ENCODE assay signal across 9 cellular contexts in genomic region chrX:42714981-42715688, GRCh38.
A peak's percentile ranks its signal among the peaks of the same experiment; 100 is the strongest.
DNase-seq lines count a peak whose midpoint lies in the region; ATAC-seq, FAIRE-seq and TF ChIP-seq lines count a peak whose summit lies in the region.
"Had no signal": no experiment of that assay in that cellular context is flagged by ENCODE, and none has a peak within 500 bp of the region (broad histone marks: within the 10 kb centered on the region; RNA-seq: fewer than 3 reads in every experiment).

No MANE protein-coding gene starts in this region.

- no peaks in the 10 kb centered on the region for H3K9me3 ChIP-seq in H1 (ENCODE audit: insufficient read depth in 2 of 2, low read depth in 1 of 2, low read length in 1 of 2)

- H2BK12ac ChIP-seq in H1 (ENCODE audit: low read depth, low read length): no peak overlapping the region

- H3K18ac ChIP-seq in H1 (ENCODE audit: extremely low read depth, low read length): no peak overlapping the region

- H2AK5ac ChIP-seq in H1 (ENCODE audit: low read depth, low read length): no peak overlapping the region

- H3K4ac ChIP-seq in H1 (replicated peaks; ENCODE audit: insufficient read length, low read depth, low read length): no peak overlapping the region

- no peak overlapping the region for H4K8ac ChIP-seq in H1 (ENCODE audit: extremely low read depth, insufficient read depth, low read length)

- no peak overlapping the region for H2BK5ac ChIP-seq in H1 (ENCODE audit: low read depth, low read length)

- no peak for TF ChIP-seq POLR2A in H1 (IDR thresholded peaks at IDR 0.05; ENCODE audit: control extremely low read depth in 1 of 2, low read depth in 2 of 2, low read length in 2 of 2)

- H3K27ac ChIP-seq in H1 (ENCODE audit: low read depth, low read length) (no peak overlapping the region), substantia nigra (ENCODE audit: low read depth, low read length, poor library complexity, severe bottlenecking) (peak overlapping the region; percentile 43)
- H3K27ac ChIP-seq: PC-9 had no signal

- no peak overlapping the region for H4K91ac ChIP-seq in H1 (replicated peaks; ENCODE audit: insufficient read length, low read length)

- no peaks in the 10 kb centered on the region for H3K27me3 Mint-ChIP-seq in activated CD4-positive, alpha-beta T cell treated with anti-CD3 and anti-CD28 coated beads, Interleukin-2, amount 10 ng/mL, durations not matched to agents 7 days and 5 days

- no peaks in the 10 kb centered on the region for H3K36me3 ChIP-seq in H1 (ENCODE audit: control insufficient read depth in 2 of 4, insufficient read depth in 4 of 4, low read length in 3 of 4)

- no peak overlapping the region for H4K5ac ChIP-seq in H1 (ENCODE audit: insufficient read length, low read depth, low read length)

- peaks cover 2% of the 10 kb centered on the region for H3K9me3 Mint-ChIP-seq in activated CD4-positive, alpha-beta T cell treated with anti-CD3 and anti-CD28 coated beads, Interleukin-2, amount 10 ng/mL, durations not matched to agents 7 days and 5 days

- no peaks in the 10 kb centered on the region for H3K23me2 ChIP-seq in H1 (ENCODE audit: low read depth, low read length)

- TF ChIP-seq EP300 in H1 (IDR thresholded peaks at IDR 0.05; ENCODE audit: borderline replicate concordance in 1 of 2, low read depth in 2 of 2, low read length in 2 of 2): no peak

- CTCF ChIA-PET in activated CD4-positive, alpha-beta T cell treated with anti-CD3 and anti-CD28 coated beads, Interleukin-2, amount 10 ng/mL, durations not matched to agents 7 days and 5 days (lab: Charles Lee): interaction anchor here (0.8 to 1.8 kb wide), 3 partner anchors 11 to 21 kb away, joined by 3 to 6 read pairs (median 3); no protein-coding TSS in a partner anchor
- CTCF ChIA-PET in H1 (lab: Charles Lee; ENCODE audit: partially characterized antibody): interaction anchor here (0.6 to 1.3 kb wide), 6 partner anchors 17 to 342 kb away, joined by 3 to 5 read pairs (median 4); no protein-coding TSS in a partner anchor

- H3K14ac ChIP-seq in H1 (ENCODE audit: insufficient read length): no peak overlapping the region

- peak; percentile 50 to 74 (median 60) for TF ChIP-seq CTCF in H1 (IDR thresholded peaks at IDR 0.05; ENCODE audit: control extremely low read depth in 1 of 3, insufficient read depth in 1 of 3, low read depth in 1 of 3, low read length in 3 of 3)

- no peaks in the 10 kb centered on the region for H3K79me2 ChIP-seq in H1 (ENCODE audit: control insufficient read depth in 1 of 2, insufficient read depth in 2 of 2, low read length in 2 of 2)

- no peaks in the 10 kb centered on the region for H4K20me1 ChIP-seq in H1 (replicated peaks in 1 of 2; ENCODE audit: control insufficient read depth in 1 of 2, insufficient read depth in 2 of 2, low read length in 2 of 2)

- H3K23ac ChIP-seq in H1 (ENCODE audit: insufficient read length): no peak overlapping the region

- FAIRE-seq in H1 (lab: Jason Lieb, UNC): peak; percentile 90

- H2BK15ac ChIP-seq in H1 (ENCODE audit: low read length): no peak overlapping the region

- H2AFZ ChIP-seq in H1 (ENCODE audit: low read length): peak overlapping the region; percentile 62; the same call in 1 of the 2 replicates
- H2AFZ ChIP-seq: PC-9 had no signal

- POLR2A ChIA-PET in activated CD4-positive, alpha-beta T cell treated with anti-CD3 and anti-CD28 coated beads, Interleukin-2, amount 10 ng/mL, durations not matched to agents 7 days and 5 days (lab: Charles Lee): no interaction called here
- POLR2A ChIA-PET in H1 (lab: Charles Lee; ENCODE audit: partially characterized antibody): no interaction called here

- 46% methylated on average over 9 of the region's 10 CpGs; no CpG with 5 or more reads in 1 of the 2 experiments for WGBS in H1 (ENCODE audit: extremely low coverage in 1 of 2, insufficient coverage in 1 of 2, insufficient read length in 1 of 2, insufficient replicate concordance in 2 of 2, low coverage in 1 of 2, low lambda C conversion rate in 2 of 2, missing lambda C conversion rate in 1 of 2), 2 experiments

- no peak overlapping the region for H2BK120ac ChIP-seq in H1 (replicated peaks; ENCODE audit: low read depth, low read length)

- TF ChIP-seq RAD21 in H1 (IDR thresholded peaks at IDR 0.05 in 1 of 2, conservative IDR thresholded peaks at IDR 0.05 in 1 of 2; ENCODE audit: low read depth in 2 of 2, low read length in 2 of 2): peak; percentile 46 to 62; a peak in 3 of 4 replicates

- H3K4me3 ChIP-seq in H1 (ENCODE audit: extremely low read depth in 1 of 4, insufficient read depth in 2 of 4, low read depth in 3 of 4, low read length in 4 of 4): no peak overlapping the region
- H3K4me3 ChIP-seq: PC-9 had no signal

- H3K27ac Mint-ChIP-seq in activated CD4-positive, alpha-beta T cell treated with anti-CD3 and anti-CD28 coated beads, Interleukin-2, amount 10 ng/mL, durations not matched to agents 7 days and 5 days: no peak overlapping the region

- no peak overlapping the region for H3K9ac ChIP-seq in H1 (replicated peaks in 1 of 4; ENCODE audit: extremely low read depth in 1 of 4, low read depth in 3 of 4, low read length in 3 of 4)

- peaks cover 0 to 5% (median 1%) of the 10 kb centered on the region in 4 experiments; a peak in 3 of 7 replicates for H3K4me1 ChIP-seq in H1 (replicated peaks in 1 of 4; ENCODE audit: control insufficient read depth in 3 of 4, insufficient read depth in 4 of 4, low read length in 3 of 4)

- H2BK20ac ChIP-seq in H1 (ENCODE audit: low read length): no peak overlapping the region

- H3K4me1 Mint-ChIP-seq in activated CD4-positive, alpha-beta T cell treated with anti-CD3 and anti-CD28 coated beads, Interleukin-2, amount 10 ng/mL, durations not matched to agents 7 days and 5 days: peaks cover 5% of the 10 kb centered on the region

- no peak overlapping the region for H3K4me3 Mint-ChIP-seq in activated CD4-positive, alpha-beta T cell treated with anti-CD3 and anti-CD28 coated beads, Interleukin-2, amount 10 ng/mL, durations not matched to agents 7 days and 5 days

- H3K79me1 ChIP-seq in H1 (ENCODE audit: low read depth, low read length): no peaks in the 10 kb centered on the region

- no peaks in the 10 kb centered on the region for H3K36me3 Mint-ChIP-seq in activated CD4-positive, alpha-beta T cell treated with anti-CD3 and anti-CD28 coated beads, Interleukin-2, amount 10 ng/mL, durations not matched to agents 7 days and 5 days (ENCODE audit: low read depth)

- no peak overlapping the region for H3K56ac ChIP-seq in H1 (replicated peaks; ENCODE audit: insufficient read length, low read depth, low read length)

- H3K4me2 ChIP-seq in H1 (ENCODE audit: insufficient read depth in 1 of 2, low read depth in 2 of 2, low read length in 2 of 2): no peak overlapping the region
- H3K4me2 ChIP-seq: PC-9 had no signal

- ATAC-seq in GM18517 (IDR thresholded peaks at IDR 0.05; ENCODE audit: unreplicated experiment) (peak; percentile 88), HG03378 (IDR thresholded peaks at IDR 0.05; ENCODE audit: unreplicated experiment) (no peak)

- peak; percentile 58 for DNase-seq in M059J (ENCODE audit: low read depth)
- DNase-seq in activated CD4-positive, alpha-beta T cell treated with anti-CD3 and anti-CD28 coated beads, Interleukin-2, amount 10 ng/mL, durations not matched to agents 7 days and 5 days: peak; percentile 34
- DNase-seq in H1 (ENCODE audit: low read depth in 1 of 2, low spot score in 2 of 2): peak; percentile 23 to 47
- peak; percentile 42 for DNase-seq in myocyte (ENCODE audit: low read depth)
- peak; percentile 1 to 69 (median 40) for DNase-seq in substantia nigra (lab: John Stamatoyannopoulos, UW)
- DNase-seq in AML-193 (lab: John Stamatoyannopoulos, UW): no peak

- no peaks in the 10 kb centered on the region for H3K27me3 ChIP-seq in H1 (replicated peaks in 1 of 4; ENCODE audit: control insufficient read depth in 3 of 4, extremely low read depth in 1 of 4, insufficient read depth in 3 of 4, low read length in 3 of 4)

TF ChIP-seq in H1, 55 proteins besides CTCF, POLR2A, EP300 and RAD21:
- TF ChIP-seq CBX5 (IDR thresholded peaks at IDR 0.05; ENCODE audit: low read depth, low read length) (no peak), RNF2 (IDR thresholded peaks at IDR 0.05; ENCODE audit: borderline replicate concordance, low read depth, low read length, missing control alignments, poor library complexity, severe bottlenecking) (no peak), ASH2L (IDR thresholded peaks at IDR 0.05; ENCODE audit: low read length) (no peak), CBX8 (IDR thresholded peaks at IDR 0.05; ENCODE audit: borderline replicate concordance, low read depth, low read length) (no peak), PHF8 (conservative IDR thresholded peaks at IDR 0.05; ENCODE audit: low read depth, low read length) (no peak), POLR2AphosphoS5 (IDR thresholded peaks at IDR 0.05; ENCODE audit: low read depth, low read length) (no peak), USF2 (IDR thresholded peaks at IDR 0.05; ENCODE audit: low read length) (no peak), RBBP5 (IDR thresholded peaks at IDR 0.05; ENCODE audit: borderline replicate concordance, low read depth, low read length) (no peak), TAF1 (IDR thresholded peaks at IDR 0.05; ENCODE audit: low read depth, low read length) (no peak), SP1 (IDR thresholded peaks at IDR 0.05; ENCODE audit: low read depth, low read length) (no peak), TAF7 (optimal IDR thresholded peaks at IDR 0.05; ENCODE audit: borderline replicate concordance, low read depth, low read length) (no peak), CTBP2 (IDR thresholded peaks at IDR 0.05; ENCODE audit: borderline replicate concordance, insufficient read depth, insufficient read length, low read length) (no peak), EZH2 (IDR thresholded peaks at IDR 0.05; ENCODE audit: low read depth, low read length, severe bottlenecking) (no peak), CHD1 (IDR thresholded peaks at IDR 0.05; ENCODE audit: low read depth, low read length) (no peak), EGR1 (IDR thresholded peaks at IDR 0.05; ENCODE audit: borderline replicate concordance, low read depth, low read length) (no peak), KDM1A (IDR thresholded peaks at IDR 0.05; ENCODE audit: borderline replicate concordance, low read length) (no peak), JUN (IDR thresholded peaks at IDR 0.05; ENCODE audit: low read depth, low read length) (no peak), SRF (IDR thresholded peaks at IDR 0.05; ENCODE audit: low read depth, low read length) (no peak)

Comparison
In these comparisons a context has a peak if more than half of its experiments do, and no peak if none do; other contexts are left out.
1. DNase-seq: peak in M059J (single experiment), activated CD4-positive, alpha-beta T cell treated with anti-CD3 and anti-CD28 coated beads, Interleukin-2, amount 10 ng/mL, durations not matched to agents 7 days and 5 days (single experiment), H1 (2 of 2), myocyte (single experiment) and substantia nigra (49 of 49); none in AML-193 (0 of 2).